Comparison of ENCODE assay signal across 8 cellular contexts in genomic region chr5:14270212-14270702, GRCh38.
A peak's percentile ranks its signal among the peaks of the same experiment; 100 is the strongest.
DNase-seq lines count a peak whose midpoint lies in the region; ATAC-seq and TF ChIP-seq lines count a peak whose summit lies in the region.

No MANE protein-coding gene starts in this region.

- CTCF ChIA-PET in GM10248 (lab: Yijun Ruan, JAX) = interaction anchor here (0.6 to 3.4 kb wide), 57 partner anchors 10 to 402 kb away, joined by 3 to 53 read pairs (median 4); no protein-coding TSS in a partner anchor

- POLR2A ChIA-PET in GM10248 (lab: Yijun Ruan, JAX) = no interaction called here

- no peak overlapping the region for H3K4me3 ChIP-seq in fibroblast of villous mesenchyme (ENCODE audit: low read depth, low read length)

- DNase-seq in GM10248 (ENCODE audit: extremely low spot score) (peak; percentile 68), NCI-H1694 treated with DMSO at 0.1 percent for 48 hours (lab: John Stamatoyannopoulos, UW) (peak; percentile 86), SW 1271 (lab: John Stamatoyannopoulos, UW) (peak; percentile 76 to 96), fibroblast of villous mesenchyme (ENCODE audit: low read depth) (peak; percentile 81), omental fat pad (ENCODE audit: low spot score) (no peak), NK-92 (lab: John Stamatoyannopoulos, UW; ENCODE audit: unreplicated experiment) (no peak)
- no peak for DNase-seq in stimulated activated CD8-positive, alpha-beta memory T cell treated with anti-CD3 and anti-CD28 coated beads, Interleukin-4, amount 100 ng/mL, for 48 hours

- peak; percentile 59 for ATAC-seq in HG02852 (IDR thresholded peaks at IDR 0.05; ENCODE audit: unreplicated experiment)
- ATAC-seq in omental fat pad (ENCODE audit: low FRiP score) = peak; percentile 39

- peak; percentile 67 for TF ChIP-seq CTCF in GM10248 (IDR thresholded peaks at IDR 0.05; ENCODE audit: control extremely low read depth, extremely low read depth, low read depth, missing control alignments)
- peak; percentile 90 for TF ChIP-seq CTCF in fibroblast of villous mesenchyme (IDR thresholded peaks at IDR 0.05; ENCODE audit: insufficient read depth, low read depth, low read length)
- peak in 1 of 3 donors; percentile 43 for TF ChIP-seq CTCF in omental fat pad (IDR thresholded peaks at IDR 0.05)

Comparison
In these comparisons a context has a peak if more than half of its experiments do, and no peak if none do; other contexts are left out.
1. DNase-seq: peak in GM10248 (single experiment), NCI-H1694 treated with DMSO at 0.1 percent for 48 hours (single experiment), SW 1271 (2 of 2) and fibroblast of villous mesenchyme (single experiment); none in omental fat pad (single experiment), stimulated activated CD8-positive, alpha-beta memory T cell treated with anti-CD3 and anti-CD28 coated beads, Interleukin-4, amount 100 ng/mL, for 48 hours (single experiment) and NK-92 (single experiment).